Comparison of ENCODE assay signal across 10 cellular contexts in the genomic region with DNA sequence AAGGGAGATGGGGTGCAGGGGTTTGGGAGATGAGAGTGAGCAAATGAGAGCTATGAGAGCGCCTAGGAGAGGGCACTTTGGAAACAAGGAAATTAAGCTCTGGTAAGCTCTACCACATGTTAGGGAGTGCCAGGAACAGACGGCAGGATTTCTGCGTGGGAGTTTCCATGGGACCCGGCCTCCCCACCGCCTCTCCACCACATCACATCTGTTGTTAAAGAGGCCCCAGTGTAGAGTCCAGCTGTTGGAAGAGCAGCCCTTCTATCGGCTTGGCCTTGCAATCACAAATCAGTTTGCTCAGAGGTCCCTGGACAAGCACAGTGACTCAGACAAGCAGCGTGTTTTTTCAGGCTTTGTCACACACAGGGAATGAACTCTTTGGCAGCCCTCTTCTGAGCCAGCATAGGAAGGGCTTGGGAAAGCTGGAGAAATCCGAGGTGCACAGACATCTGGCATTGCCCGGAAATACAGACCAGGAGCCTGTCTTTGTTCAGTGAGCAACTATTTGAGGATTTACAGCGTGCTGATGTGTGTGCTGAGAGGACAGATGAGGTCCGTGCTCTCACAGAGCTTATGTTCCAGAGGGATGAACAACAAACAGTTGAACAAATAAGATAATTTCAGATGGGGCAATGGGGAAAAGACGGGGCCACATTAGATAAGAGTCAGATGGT.
DNase-seq lines count a peak whose midpoint lies in the region; ATAC-seq and TF ChIP-seq lines count a peak whose summit lies in the region.
"Had no signal": no experiment of that assay in that cellular context is flagged by ENCODE, and none has a peak within 500 bp of the region (broad histone marks: within the 10 kb centered on the region; RNA-seq: fewer than 3 reads in every experiment).

No MANE protein-coding gene starts in this region.

- H3K9me3 ChIP-seq in CD8-positive, alpha-beta memory T cell (ENCODE audit: low read length) = no peaks in the 10 kb centered on the region
- H3K9me3 ChIP-seq in SJSA1 (replicated peaks) = no peaks in the 10 kb centered on the region

- no peak overlapping the region for H3K4me3 ChIP-seq in CD8-positive, alpha-beta memory T cell (ENCODE audit: low read length)
- H3K4me3 ChIP-seq in SJSA1 = no peak overlapping the region

- TF ChIP-seq CTCF in GM10266 (IDR thresholded peaks at IDR 0.05; ENCODE audit: control insufficient read depth, insufficient read depth, low read depth, missing control alignments) = no peak

- POLR2A ChIA-PET in CD8-positive, alpha-beta memory T cell (lab: Charles Lee) = no interaction called here
- POLR2A ChIA-PET in T-cell (lab: Charles Lee) = interaction anchor here in 1 of 2 donors (0.5 kb wide), 1 partner anchor 190 kb away, joined by 3 read pairs; no protein-coding TSS in a partner anchor

- peaks cover 0 to 2% (median 0%) of the 10 kb centered on the region in 5 donors for H3K9me3 Mint-ChIP-seq in CD8-positive, alpha-beta memory T cell
- no peaks in the 10 kb centered on the region for H3K9me3 Mint-ChIP-seq in T-cell
- H3K9me3 Mint-ChIP-seq: activated naive CD4-positive, alpha-beta T cell treated with anti-CD3 and anti-CD28 coated beads, Interleukin-2, amount 50 U/mL, for 24 hours had no signal

- H3K4me3 Mint-ChIP-seq in CD8-positive, alpha-beta memory T cell = no peak overlapping the region
- no peak overlapping the region for H3K4me3 Mint-ChIP-seq in T-cell
- H3K4me3 Mint-ChIP-seq: activated naive CD4-positive, alpha-beta T cell treated with anti-CD3 and anti-CD28 coated beads, Interleukin-2, amount 50 U/mL, for 24 hours had no signal

- H3K27me3 ChIP-seq in CD8-positive, alpha-beta memory T cell (ENCODE audit: insufficient read depth, low read length, poor library complexity, severe bottlenecking) = no peaks in the 10 kb centered on the region
- no peaks in the 10 kb centered on the region for H3K27me3 ChIP-seq in SJSA1 (replicated peaks)

- peaks cover 0 to 4% of the 10 kb centered on the region in 2 donors for H3K27me3 Mint-ChIP-seq in CD8-positive, alpha-beta memory T cell
- no peaks in the 10 kb centered on the region for H3K27me3 Mint-ChIP-seq in T-cell
- H3K27me3 Mint-ChIP-seq: activated naive CD4-positive, alpha-beta T cell treated with anti-CD3 and anti-CD28 coated beads, Interleukin-2, amount 50 U/mL, for 24 hours had no signal

- peaks cover 0 to 7% (median 4%) of the 10 kb centered on the region in 3 donors for H3K4me1 Mint-ChIP-seq in CD8-positive, alpha-beta memory T cell
- H3K4me1 Mint-ChIP-seq in T-cell = peaks cover 0 to 10% (median 4%) of the 10 kb centered on the region in 3 donors

- H3K27ac ChIP-seq in CD8-positive, alpha-beta memory T cell (ENCODE audit: low read depth, low read length) = peak overlapping the region; percentile 38
- H3K27ac ChIP-seq in SJSA1 = 0 out of 2 replicates have a peak overlapping the region, but pooled peaks have one; percentile 23
- H3K27ac ChIP-seq: KMS-11 had no signal

- H3K36me3 Mint-ChIP-seq in CD8-positive, alpha-beta memory T cell = no peaks in the 10 kb centered on the region
- no peaks in the 10 kb centered on the region for H3K36me3 Mint-ChIP-seq in T-cell
- H3K36me3 Mint-ChIP-seq: activated naive CD4-positive, alpha-beta T cell treated with anti-CD3 and anti-CD28 coated beads, Interleukin-2, amount 50 U/mL, for 24 hours had no signal

- no peak for ATAC-seq in GM18873 (IDR thresholded peaks at IDR 0.05; ENCODE audit: low FRiP score, unreplicated experiment)
- ATAC-seq in T-cell (replicated peaks in 1 of 4) = no peak
- no peak for ATAC-seq in GM18517 (IDR thresholded peaks at IDR 0.05; ENCODE audit: unreplicated experiment)

- no peaks in the 10 kb centered on the region for H3K4me1 ChIP-seq in CD8-positive, alpha-beta memory T cell (ENCODE audit: insufficient read depth, low read length)
- peaks cover 30% of the 10 kb centered on the region for H3K4me1 ChIP-seq in SJSA1 (replicated peaks)

- H3K36me3 ChIP-seq in CD8-positive, alpha-beta memory T cell (ENCODE audit: insufficient read depth, low read length) = no peaks in the 10 kb centered on the region
- H3K36me3 ChIP-seq in SJSA1 = no peaks in the 10 kb centered on the region

- no peak for DNase-seq in CD8-positive, alpha-beta memory T cell
- DNase-seq in SJSA1 (ENCODE audit: low read depth in 1 of 2, low spot score in 2 of 2) (peak; percentile 69 to 73), fibroblast of the conjunctiva (ENCODE audit: low read depth) (peak; percentile 79), pons (ENCODE audit: low spot score) (peak; percentile 67), GM10266 (ENCODE audit: extremely low spot score) (no peak), T-cell (no peak)

- CTCF ChIA-PET in CD8-positive, alpha-beta memory T cell (lab: Charles Lee) = no interaction called here
- CTCF ChIA-PET in T-cell (lab: Charles Lee) = no interaction called here

- no peak overlapping the region for H3K27ac Mint-ChIP-seq in CD8-positive, alpha-beta memory T cell
- no peak overlapping the region for H3K27ac Mint-ChIP-seq in T-cell
- H3K27ac Mint-ChIP-seq: activated naive CD4-positive, alpha-beta T cell treated with anti-CD3 and anti-CD28 coated beads, Interleukin-2, amount 50 U/mL, for 24 hours had no signal

Comparison
In these comparisons a context has a peak if more than half of its experiments do, and no peak if none do; other contexts are left out.
1. DNase-seq: peak in SJSA1 (2 of 2), fibroblast of the conjunctiva (single experiment) and pons (single experiment); none in CD8-positive, alpha-beta memory T cell (0 of 5), GM10266 (single experiment) and T-cell (0 of 34).